ENCODE assay signal across 8 cellular contexts in genomic region chr10:109956454-109957091, GRCh38. TPM values are rescaled to one million over a fixed set of nuclear protein-coding genes. Genes with fewer than 3 reads are reported as not detected.
DNase-seq lines count a peak whose midpoint lies in the region; ATAC-seq and TF ChIP-seq lines count a peak whose summit lies in the region.

No MANE protein-coding gene starts in this region.

- H3K79me2 ChIP-seq in trophoblast cell (ENCODE audit: control insufficient read depth, insufficient read depth, low read length, poor library complexity), result no peaks in the 10 kb centered on the region

- H3K27me3 ChIP-seq in trophoblast cell (ENCODE audit: insufficient read depth, low read length), result no peaks in the 10 kb centered on the region

- no peak overlapping the region for H4K12ac ChIP-seq in trophoblast cell (ENCODE audit: low read depth, low read length)

- H4K8ac ChIP-seq in trophoblast cell (ENCODE audit: low read depth, low read length), result no peak overlapping the region

- H3K23ac ChIP-seq in trophoblast cell (ENCODE audit: low read length), result no peak overlapping the region

- H3K4me1 ChIP-seq in trophoblast cell (ENCODE audit: control insufficient read depth in 1 of 2, insufficient read depth in 2 of 2, low read length in 2 of 2), result peaks cover 0 to 4% of the 10 kb centered on the region in 2 experiments

- H3K9me3 ChIP-seq in trophoblast cell (ENCODE audit: insufficient read depth, low read depth, low read length), result no peaks in the 10 kb centered on the region

- H3K36me3 Mint-ChIP-seq in activated T-helper 1 cell treated with anti-CD3 and anti-CD28 coated beads, Interleukin-12 subunit alpha, Interleukin-12 subunit beta, Interleukin-2, Interleukin-4 antibody, amounts not matched to agents 30 ng/mL and 10 ng/mL and 1 ng/mL, durations not matched to agents 14 hours and 24 hours and 36 hours (ENCODE audit: low read depth), result no peaks in the 10 kb centered on the region

- H2BK120ac ChIP-seq in trophoblast cell (ENCODE audit: insufficient read depth, low read length, poor library complexity), result no peak overlapping the region

- intact Hi-C loops in activated T-helper 1 cell treated with anti-CD3 and anti-CD28 coated beads, Interleukin-12 subunit alpha, Interleukin-12 subunit beta, Interleukin-2, Interleukin-4 antibody, amounts not matched to agents 30 ng/mL and 10 ng/mL and 1 ng/mL, durations not matched to agents 14 hours and 24 hours and 36 hours (cut with micrococcal nuclease), result loop anchor here (1.0 kb wide), 1 partner anchor 72 kb away; no protein-coding TSS in a partner anchor

- H3K4ac ChIP-seq in trophoblast cell (ENCODE audit: low read depth, low read length), result no peak overlapping the region

- H3K36me3 ChIP-seq in trophoblast cell (ENCODE audit: control insufficient read depth in 1 of 2, insufficient read depth in 2 of 2, low read length in 2 of 2), result no peaks in the 10 kb centered on the region

- H4K91ac ChIP-seq in trophoblast cell (ENCODE audit: low read depth, low read length), result no peak overlapping the region

- H3K27ac Mint-ChIP-seq in activated T-helper 1 cell treated with anti-CD3 and anti-CD28 coated beads, Interleukin-12 subunit alpha, Interleukin-12 subunit beta, Interleukin-2, Interleukin-4 antibody, amounts not matched to agents 30 ng/mL and 10 ng/mL and 1 ng/mL, durations not matched to agents 14 hours and 24 hours and 36 hours, result no peak overlapping the region

- no peak overlapping the region for H3K4me3 Mint-ChIP-seq in activated T-helper 1 cell treated with anti-CD3 and anti-CD28 coated beads, Interleukin-12 subunit alpha, Interleukin-12 subunit beta, Interleukin-2, Interleukin-4 antibody, amounts not matched to agents 30 ng/mL and 10 ng/mL and 1 ng/mL, durations not matched to agents 14 hours and 24 hours and 36 hours

- no peak overlapping the region for H3K14ac ChIP-seq in trophoblast cell (ENCODE audit: low read length)

- H2AFZ ChIP-seq in trophoblast cell (ENCODE audit: insufficient read depth, low read length, poor library complexity), result no peak overlapping the region

- ATAC-seq in GM19467 (IDR thresholded peaks at IDR 0.05; ENCODE audit: unreplicated experiment) (peak; percentile 72), HG03354 (IDR thresholded peaks at IDR 0.05; ENCODE audit: poor library complexity, severe bottlenecking, unreplicated experiment) (peak; percentile 90)

- H3K9ac ChIP-seq in trophoblast cell (ENCODE audit: low read length), result no peak overlapping the region

- no peaks in the 10 kb centered on the region for H3K79me1 ChIP-seq in trophoblast cell (ENCODE audit: low read length)

- TF ChIP-seq POLR2A in erythroblast (IDR thresholded peaks at IDR 0.05; ENCODE audit: low read length), result no peak

- WGBS in trophoblast cell (ENCODE audit: extremely low coverage, insufficient coverage, insufficient read length), result no CpG with 5 or more reads among the region's 2 CpGs

- H3K9me3 Mint-ChIP-seq in activated T-helper 1 cell treated with anti-CD3 and anti-CD28 coated beads, Interleukin-12 subunit alpha, Interleukin-12 subunit beta, Interleukin-2, Interleukin-4 antibody, amounts not matched to agents 30 ng/mL and 10 ng/mL and 1 ng/mL, durations not matched to agents 14 hours and 24 hours and 36 hours, result no peaks in the 10 kb centered on the region

- H2BK5ac ChIP-seq in trophoblast cell (ENCODE audit: low read depth, low read length, poor library complexity), result no peak overlapping the region

- H2BK12ac ChIP-seq in trophoblast cell (ENCODE audit: low read length), result no peak overlapping the region

- H3K4me3 ChIP-seq in trophoblast cell (ENCODE audit: low read depth, low read length), result no peak overlapping the region

- no peak overlapping the region for H3K4me2 ChIP-seq in trophoblast cell (ENCODE audit: low read length)

- H3K27me3 Mint-ChIP-seq in activated T-helper 1 cell treated with anti-CD3 and anti-CD28 coated beads, Interleukin-12 subunit alpha, Interleukin-12 subunit beta, Interleukin-2, Interleukin-4 antibody, amounts not matched to agents 30 ng/mL and 10 ng/mL and 1 ng/mL, durations not matched to agents 14 hours and 24 hours and 36 hours (ENCODE audit: insufficient read depth), result peaks cover 10% of the 10 kb centered on the region

- peak; percentile 43 for DNase-seq in activated CD4-positive, alpha-beta T cell treated with anti-CD3 and anti-CD28 coated beads for 48 hours
- no peak for DNase-seq in activated CD4-positive, alpha-beta T cell treated with anti-CD3 and anti-CD28 coated beads for 1 hour
- peak; percentile 42 for DNase-seq in RPMI8226
- DNase-seq in erythroblast (lab: John Stamatoyannopoulos, UW), result peak; percentile 71 to 83
- DNase-seq in trophoblast cell, result peak; percentile 44 to 72
- no peak for DNase-seq in activated T-helper 1 cell treated with anti-CD3 and anti-CD28 coated beads, Interleukin-12 subunit alpha, Interleukin-12 subunit beta, Interleukin-2, Interleukin-4 antibody, amounts not matched to agents 30 ng/mL and 10 ng/mL and 1 ng/mL, durations not matched to agents 14 hours and 24 hours and 36 hours (ENCODE audit: low spot score)

- no peak overlapping the region for H2AK5ac ChIP-seq in trophoblast cell (ENCODE audit: low read length)

- no peak overlapping the region for H3K18ac ChIP-seq in trophoblast cell (ENCODE audit: low read length)

- H3K4me1 Mint-ChIP-seq in activated T-helper 1 cell treated with anti-CD3 and anti-CD28 coated beads, Interleukin-12 subunit alpha, Interleukin-12 subunit beta, Interleukin-2, Interleukin-4 antibody, amounts not matched to agents 30 ng/mL and 10 ng/mL and 1 ng/mL, durations not matched to agents 14 hours and 24 hours and 36 hours (ENCODE audit: low read depth), result peaks cover 16% of the 10 kb centered on the region

- no peak overlapping the region for H3K27ac ChIP-seq in trophoblast cell (ENCODE audit: low read depth, low read length)

RNA-seq across cellular contexts. Expression of gene XPNPEP1, which starts 33.3 kb away (rescaled TPM):
- 48.2 and 48.7 TPM in 2 replicates for polyA plus RNA-seq in trophoblast cell (2013)
- 85.1 and 93.2 TPM in 2 replicates for total RNA-seq in activated T-helper 1 cell treated with anti-CD3 and anti-CD28 coated beads, Interleukin-12 subunit alpha, Interleukin-12 subunit beta, Interleukin-2, Interleukin-4 antibody, amounts not matched to agents 30 ng/mL and 10 ng/mL and 1 ng/mL, durations not matched to agents 14 hours and 24 hours and 36 hours

RNA-seq across cellular contexts. Expression of gene ADD3, which starts 51.2 kb away (rescaled TPM):
- 62.9 and 91.7 TPM in 2 replicates for polyA plus RNA-seq in trophoblast cell (2013)
- 30.1 and 36.6 TPM in 2 replicates for total RNA-seq in activated T-helper 1 cell treated with anti-CD3 and anti-CD28 coated beads, Interleukin-12 subunit alpha, Interleukin-12 subunit beta, Interleukin-2, Interleukin-4 antibody, amounts not matched to agents 30 ng/mL and 10 ng/mL and 1 ng/mL, durations not matched to agents 14 hours and 24 hours and 36 hours

Comparison
In these comparisons a context has a peak if more than half of its experiments do, and no peak if none do; other contexts are left out.
1. DNase-seq: peak in activated CD4-positive, alpha-beta T cell treated with anti-CD3 and anti-CD28 coated beads for 48 hours (single experiment), RPMI8226 (single experiment), erythroblast (2 of 2) and trophoblast cell (2 of 2); none in activated CD4-positive, alpha-beta T cell treated with anti-CD3 and anti-CD28 coated beads for 1 hour (single experiment) and activated T-helper 1 cell treated with anti-CD3 and anti-CD28 coated beads, Interleukin-12 subunit alpha, Interleukin-12 subunit beta, Interleukin-2, Interleukin-4 antibody, amounts not matched to agents 30 ng/mL and 10 ng/mL and 1 ng/mL, durations not matched to agents 14 hours and 24 hours and 36 hours (single experiment).